In the genomic region with DNA sequence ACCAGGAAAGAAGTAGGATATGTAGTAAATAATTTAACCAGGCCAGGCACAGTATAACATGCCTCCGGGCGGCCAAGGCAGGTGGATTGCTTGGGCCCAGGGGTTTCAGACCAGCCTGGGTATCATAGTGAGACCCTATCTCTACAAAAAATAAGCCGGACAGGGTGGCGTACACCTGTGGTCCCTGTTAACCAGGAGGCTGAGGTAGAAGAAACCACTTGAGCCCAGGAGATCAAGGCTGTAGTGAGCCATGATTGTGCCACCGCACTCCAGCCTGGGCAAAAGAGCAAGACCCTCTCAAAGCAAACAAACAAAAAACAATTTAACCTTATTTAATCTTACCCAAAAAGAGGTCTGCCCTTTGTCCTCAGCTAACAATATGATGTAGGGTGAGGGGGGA, we compare ENCODE assay signal across 1 cellular context.
TF ChIP-seq lines count a peak whose summit lies in the region.

No MANE protein-coding gene starts in this region.

TF ChIP-seq in IMR-90, 13 proteins besides CTCF, POLR2A, EP300 and RAD21:
- TF ChIP-seq RFX5 (IDR thresholded peaks at IDR 0.05; ENCODE audit: low read depth, low read length): no peak
- TF ChIP-seq CHD1 (IDR thresholded peaks at IDR 0.05; ENCODE audit: low read depth, low read length): no peak
- TF ChIP-seq NFE2L2 (IDR thresholded peaks at IDR 0.05; ENCODE audit: low read depth, low read length): no peak
- TF ChIP-seq USF2 (IDR thresholded peaks at IDR 0.05; ENCODE audit: low read depth, low read length): no peak
- no peak for TF ChIP-seq SMC3 (IDR thresholded peaks at IDR 0.05; ENCODE audit: low read depth, low read length)
- TF ChIP-seq BHLHE40 (IDR thresholded peaks at IDR 0.05; ENCODE audit: low read depth, low read length): no peak
- TF ChIP-seq MXI1 (IDR thresholded peaks at IDR 0.05; ENCODE audit: borderline replicate concordance, low read depth, low read length): no peak
- TF ChIP-seq, protein P1, sequence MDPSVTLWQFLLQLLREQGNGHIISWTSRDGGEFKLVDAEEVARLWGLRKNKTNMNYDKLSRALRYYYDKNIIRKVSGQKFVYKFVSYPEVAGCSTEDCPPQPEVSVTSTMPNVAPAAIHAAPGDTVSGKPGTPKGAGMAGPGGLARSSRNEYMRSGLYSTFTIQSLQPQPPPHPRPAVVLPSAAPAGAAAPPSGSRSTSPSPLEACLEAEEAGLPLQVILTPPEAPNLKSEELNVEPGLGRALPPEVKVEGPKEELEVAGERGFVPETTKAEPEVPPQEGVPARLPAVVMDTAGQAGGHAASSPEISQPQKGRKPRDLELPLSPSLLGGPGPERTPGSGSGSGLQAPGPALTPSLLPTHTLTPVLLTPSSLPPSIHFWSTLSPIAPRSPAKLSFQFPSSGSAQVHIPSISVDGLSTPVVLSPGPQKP (IDR thresholded peaks at IDR 0.05; ENCODE audit: borderline replicate concordance, low read depth, low read length): no peak
- no peak for TF ChIP-seq FOS (IDR thresholded peaks at IDR 0.05; ENCODE audit: low read depth, low read length)
- TF ChIP-seq RCOR1 (IDR thresholded peaks at IDR 0.05; ENCODE audit: insufficient replicate concordance, low read length): no peak
- TF ChIP-seq MAZ (IDR thresholded peaks at IDR 0.05; ENCODE audit: borderline replicate concordance, low read depth, low read length): no peak
- TF ChIP-seq CEBPB (IDR thresholded peaks at IDR 0.05; ENCODE audit: low read depth, low read length): no peak
- no peak for TF ChIP-seq MAFK (IDR thresholded peaks at IDR 0.05; ENCODE audit: low read depth, low read length)
